In the genomic region with DNA sequence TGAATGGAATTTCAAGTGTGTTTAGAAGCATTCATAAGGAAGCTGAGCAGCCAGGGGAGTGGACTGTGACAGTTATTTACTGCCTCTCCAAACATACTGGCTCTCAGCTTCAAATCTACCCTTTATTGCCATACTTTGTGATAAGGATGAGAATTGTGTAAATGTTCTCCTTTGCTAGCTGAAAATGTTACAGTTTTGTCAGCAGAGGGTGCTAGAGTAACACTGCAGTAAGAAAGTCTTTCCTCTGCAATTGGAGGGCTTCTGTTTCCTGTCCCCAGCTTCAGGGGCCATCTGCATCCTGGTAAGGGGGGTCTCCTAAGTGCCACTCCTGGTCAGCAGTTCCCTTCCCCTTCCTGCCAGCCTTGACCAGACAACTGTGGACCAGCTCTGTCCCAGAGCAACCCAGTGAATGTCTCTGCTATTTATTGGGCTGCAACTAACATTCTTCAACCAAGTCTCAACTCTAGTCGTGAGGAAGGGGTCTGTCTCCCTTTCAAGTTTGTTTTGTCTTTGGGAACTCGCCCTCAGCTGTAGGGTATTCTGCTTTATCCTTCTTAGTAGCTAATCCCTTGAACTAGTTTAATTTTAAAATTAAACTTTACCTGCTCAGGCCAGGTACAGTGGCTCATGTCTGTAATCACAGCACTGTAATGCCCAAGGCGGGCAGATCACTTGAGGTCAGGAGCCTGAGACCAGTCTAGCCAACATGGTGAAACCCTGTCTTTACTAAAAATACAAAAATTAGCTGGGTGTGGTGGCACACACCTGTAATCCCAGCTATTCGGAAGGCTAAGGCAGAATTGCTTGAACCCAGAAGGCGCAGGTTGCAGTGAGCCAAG, we compare ENCODE assay signal across 8 cellular contexts. TPM values are rescaled to one million over a fixed set of nuclear protein-coding genes. Genes with fewer than 3 reads are reported as not detected.
DNase-seq lines count a peak whose midpoint lies in the region; ATAC-seq, FAIRE-seq and TF ChIP-seq lines count a peak whose summit lies in the region.

No MANE protein-coding gene starts in this region.

- H2AFZ ChIP-seq in neuronal stem cell (ENCODE audit: low read length) = no peak overlapping the region

- no peaks in the 10 kb centered on the region for H3K79me1 ChIP-seq in neuronal stem cell (ENCODE audit: low read depth, low read length)

- H3K4me2 ChIP-seq in neuronal stem cell (ENCODE audit: insufficient read depth, low read length, poor library complexity, severe bottlenecking) = no peak overlapping the region

- peaks cover 0 to 10% of the 10 kb centered on the region in 2 donors for H3K9me3 ChIP-seq in neuronal stem cell (replicated peaks in 1 of 2; ENCODE audit: control insufficient read depth in 2 of 2, insufficient read depth in 1 of 2, low read depth in 1 of 2, low read length in 2 of 2)

- no peak overlapping the region for H3K9ac ChIP-seq in neuronal stem cell (ENCODE audit: low read depth, low read length, poor library complexity)

- no peak overlapping the region for H2BK120ac ChIP-seq in neuronal stem cell (ENCODE audit: low read depth, low read length)

- H4K91ac ChIP-seq in neuronal stem cell (ENCODE audit: low read depth, low read length, poor library complexity) = no peak overlapping the region

- no peak overlapping the region for H2BK5ac ChIP-seq in neuronal stem cell (ENCODE audit: low read length)

- no peak overlapping the region for H3K4me3 ChIP-seq in neuronal stem cell (ENCODE audit: low read length in 2 of 2)

- no peak overlapping the region for H4K8ac ChIP-seq in neuronal stem cell (ENCODE audit: low read depth, low read length)

- no peak overlapping the region for H3K4ac ChIP-seq in neuronal stem cell (ENCODE audit: low read length)

- H3K23ac ChIP-seq in neuronal stem cell (ENCODE audit: low read depth, low read length, poor library complexity) = no peak overlapping the region

- H3K27me3 ChIP-seq in foreskin keratinocyte (no peaks in the 10 kb centered on the region), neuronal stem cell (ENCODE audit: control insufficient read depth in 3 of 3, insufficient read depth in 3 of 3, low read depth in 1 of 3, low read length in 3 of 3) (no peaks in the 10 kb centered on the region)

- H3K14ac ChIP-seq in neuronal stem cell (ENCODE audit: low read length) = no peak overlapping the region

- TF ChIP-seq CTCF in D721Med (IDR thresholded peaks at IDR 0.05; ENCODE audit: insufficient read depth, missing control alignments) (peak; percentile 87), foreskin keratinocyte (conservative IDR thresholded peaks at IDR 0.05) (peak; percentile 87)

- peaks cover 0 to 3% of the 10 kb centered on the region in 2 donors for H3K36me3 ChIP-seq in neuronal stem cell (replicated peaks in 1 of 2; ENCODE audit: control insufficient read depth in 2 of 2, insufficient read depth in 2 of 2, low read length in 2 of 2)

- peaks cover 10% of the 10 kb centered on the region for H3K4me1 ChIP-seq in foreskin keratinocyte
- peaks cover 0 to 3% of the 10 kb centered on the region in 2 donors for H3K4me1 ChIP-seq in neuronal stem cell (ENCODE audit: control insufficient read depth in 2 of 2, insufficient read depth in 1 of 2, low read depth in 1 of 2, low read length in 2 of 2)

- no CpG with 5 or more reads among the region's 5 CpGs for WGBS in neuronal stem cell (ENCODE audit: extremely low coverage in 2 of 2, insufficient read length in 2 of 2, insufficient replicate concordance in 1 of 2), 2 donors

- ATAC-seq in GM19455 (IDR thresholded peaks at IDR 0.05; ENCODE audit: unreplicated experiment) (peak; percentile 61), foreskin keratinocyte (peak; percentile 42), GM21825 (IDR thresholded peaks at IDR 0.05; ENCODE audit: unreplicated experiment) (no peak), HG03469 (IDR thresholded peaks at IDR 0.05; ENCODE audit: unreplicated experiment) (no peak)

- no peak for FAIRE-seq in D721Med (lab: Jason Lieb, UNC)

- H3K18ac ChIP-seq in neuronal stem cell (ENCODE audit: low read length) = no peak overlapping the region

- no peak overlapping the region for H2AK5ac ChIP-seq in neuronal stem cell (ENCODE audit: low read depth, low read length)

- H2BK12ac ChIP-seq in neuronal stem cell (ENCODE audit: low read length) = no peak overlapping the region

- H2BK15ac ChIP-seq in neuronal stem cell (ENCODE audit: low read length) = no peak overlapping the region

- H3K27ac ChIP-seq in foreskin keratinocyte = no peak overlapping the region
- H3K27ac ChIP-seq in neuronal stem cell (replicated peaks; ENCODE audit: low read length) = no peak overlapping the region

- DNase-seq in D721Med (ENCODE audit: insufficient read length, low spot score) = no peak
- peak; percentile 12 for DNase-seq in NCI-H146 treated with DMSO at 0.1 percent for 48 hours (lab: John Stamatoyannopoulos, UW; ENCODE audit: unreplicated experiment)
- peak; percentile 7 to 14 for DNase-seq in activated CD4-positive, alpha-beta T cell treated with anti-CD3 and anti-CD28 coated beads, Interleukin-2, amount 50 U/mL, for 24 hours (ENCODE audit: low read depth in 1 of 2, low spot score in 1 of 2)
- DNase-seq in foreskin keratinocyte = peak in 1 of 2 donors; percentile 24
- DNase-seq in neuronal stem cell (ENCODE audit: low spot score) = peak; percentile 42

RNA-seq across cellular contexts. Expression of gene RAPGEF6, which starts 45.3 kb away (rescaled TPM):
- 9.7 and 10.5 TPM in 2 replicates for total RNA-seq in foreskin keratinocyte
- 0.93 and 1.3 TPM in 2 replicates for polyA plus RNA-seq in foreskin keratinocyte
- polyA plus RNA-seq in neuronal stem cell (2013, experiment 1 of 2) = 5.3 TPM
- 5.4 TPM for polyA plus RNA-seq in neuronal stem cell (2013, experiment 2 of 2)

Comparison
In these comparisons a context has a peak if more than half of its experiments do, and no peak if none do; other contexts are left out.
1. ATAC-seq: peak in GM19455 (single experiment) and foreskin keratinocyte (single experiment); none in GM21825 (single experiment) and HG03469 (single experiment).